In the genomic region with DNA sequence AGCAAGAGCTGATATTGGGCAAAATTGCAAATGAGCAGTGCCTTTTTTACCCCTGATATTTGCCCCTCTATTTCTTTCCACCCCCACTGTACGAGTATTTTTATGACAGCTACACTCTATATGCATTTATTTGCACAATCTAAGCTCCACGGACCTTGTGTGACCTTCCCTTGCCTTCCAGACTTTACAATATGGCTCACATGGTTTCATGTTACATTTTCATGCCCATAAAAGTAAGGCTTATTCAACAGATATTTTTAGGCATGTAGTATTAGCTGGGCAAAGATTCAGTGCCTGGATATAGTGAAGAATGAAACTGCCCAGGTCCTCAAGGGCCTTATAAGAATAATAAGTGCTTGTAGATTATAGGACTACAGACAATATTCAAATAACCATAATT, we compare ENCODE assay signal across 21 cellular contexts.
DNase-seq lines count a peak whose midpoint lies in the region; ATAC-seq, FAIRE-seq and TF ChIP-seq lines count a peak whose summit lies in the region.
"Had no signal": no experiment of that assay in that cellular context is flagged by ENCODE, and none has a peak within 500 bp of the region (broad histone marks: within the 10 kb centered on the region; RNA-seq: fewer than 3 reads in every experiment).

No MANE protein-coding gene starts in this region.

- no peak overlapping the region for H3K4me3 Mint-ChIP-seq in T-helper 17 cell
- H3K4me3 Mint-ChIP-seq: CD14-positive monocyte, GM23338, T-cell had no signal

- no peaks in the 10 kb centered on the region for H3K36me3 Mint-ChIP-seq in T-helper 17 cell (ENCODE audit: low read depth)
- H3K36me3 Mint-ChIP-seq: CD14-positive monocyte, T-cell had no signal

- DNase-seq in NCI-H1694 (lab: John Stamatoyannopoulos, UW) (peak; percentile 7), NCI-H1694 treated with DMSO at 0.1 percent for 48 hours (lab: John Stamatoyannopoulos, UW) (no peak), H4 (ENCODE audit: low spot score) (peak; percentile 49), NCI-H526 (lab: John Stamatoyannopoulos, UW) (peak; percentile 10 to 12), left colon (no peak), NCI-H1092 (lab: John Stamatoyannopoulos, UW) (no peak), pancreas (no peak), T-helper 17 cell (no peak)
- DNase-seq: 8988T, DMS 273 treated with DMSO at 0.1 percent for 48 hours, GDM1, NCI-H1436, NCI-H2081 treated with DMSO at 0.1 percent for 48 hours, Right ventricle myocardium superior, T-cell, T-helper 9 cell had no signal

- H3K36me3 ChIP-seq in pancreas = no peaks in the 10 kb centered on the region

- no peak overlapping the region for H3K27ac Mint-ChIP-seq in T-helper 17 cell
- H3K27ac Mint-ChIP-seq: CD14-positive monocyte, GM23338, T-cell had no signal

- no peaks in the 10 kb centered on the region for H3K9me3 ChIP-seq in pancreas
- no peaks in the 10 kb centered on the region for H3K9me3 ChIP-seq in T-helper 17 cell (ENCODE audit: control insufficient read depth, low read length, poor library complexity, severe bottlenecking)

- H3K27me3 Mint-ChIP-seq in T-helper 17 cell = no peaks in the 10 kb centered on the region
- H3K27me3 Mint-ChIP-seq: T-cell had no signal

- H3K27ac ChIP-seq in pancreas = no peak overlapping the region
- H3K27ac ChIP-seq: KMS-11 had no signal

- H3K27me3 ChIP-seq in pancreas = no peaks in the 10 kb centered on the region

- intact Hi-C loops in left colon (cut with DNase I, micrococcal nuclease) = no loop called here
- intact Hi-C loops in pancreas (cut with DNase I) = no loop called here

- H3K4me1 ChIP-seq in pancreas = no peaks in the 10 kb centered on the region

- 12 to 14% methylated on average over 2 of the region's 2 CpGs for WGBS in pancreas, 2 donors

- no peak for TF ChIP-seq CTCF in pancreas (IDR thresholded peaks at IDR 0.05)

- H3K4me1 Mint-ChIP-seq in T-helper 17 cell = no peaks in the 10 kb centered on the region
- H3K4me1 Mint-ChIP-seq: CD14-positive monocyte, GM23338, T-cell had no signal

- H3K4me3 ChIP-seq in pancreas = no peak overlapping the region
- H3K4me3 ChIP-seq: GM23338 had no signal

- ATAC-seq in left colon (peak; percentile 34), pancreas (no peak), T-helper 17 cell (no peak)
- ATAC-seq: GM23338, SK-N-SH treated with all-trans-retinoic acid at 6 μM for 48 hours, T-cell had no signal

- FAIRE-seq in pancreas (lab: Jason Lieb, UNC) = no peak
- FAIRE-seq: RCC 7860 had no signal

Comparison
In these comparisons a context has a peak if more than half of its experiments do, and no peak if none do; other contexts are left out.
1. DNase-seq: peak in NCI-H1694 (single experiment), H4 (single experiment) and NCI-H526 (2 of 2); none in NCI-H1694 treated with DMSO at 0.1 percent for 48 hours (single experiment), left colon (0 of 2), NCI-H1092 (single experiment), pancreas (0 of 6) and T-helper 17 cell (0 of 3).